ENCODE assay signal across 10 cellular contexts in genomic region chr6:106547961-106548453, GRCh38.
DNase-seq lines count a peak whose midpoint lies in the region; ATAC-seq and TF ChIP-seq lines count a peak whose summit lies in the region.
"Had no signal": no experiment of that assay in that cellular context is flagged by ENCODE, and none has a peak within 500 bp of the region (broad histone marks: within the 10 kb centered on the region; RNA-seq: fewer than 3 reads in every experiment).

No MANE protein-coding gene starts in this region.

- peaks cover 50 to 68% of the 10 kb centered on the region in 2 donors for H3K36me3 Mint-ChIP-seq in CD14-positive monocyte
- H3K36me3 Mint-ChIP-seq in nephron progenitor cell (ENCODE audit: low read depth): no peaks in the 10 kb centered on the region

- TF ChIP-seq CTCF in CD14-positive monocyte (IDR thresholded peaks at IDR 0.05): no peak
- no peak for TF ChIP-seq CTCF in astrocyte of the spinal cord (IDR thresholded peaks at IDR 0.05; ENCODE audit: low read depth, low read length)
- TF ChIP-seq CTCF in nephron progenitor cell (IDR thresholded peaks at IDR 0.05): no peak
- no peak for TF ChIP-seq CTCF in stomach (IDR thresholded peaks at IDR 0.05)

- no peaks in the 10 kb centered on the region for H3K27me3 ChIP-seq in stomach

- H3K27me3 Mint-ChIP-seq in CD14-positive monocyte (ENCODE audit: low read depth in 3 of 3) (no peaks in the 10 kb centered on the region), nephron progenitor cell (ENCODE audit: low read depth, poor library complexity) (no peaks in the 10 kb centered on the region)

- WGBS in stomach, 5 donors: 16 to 30% (median 18%) methylated on average over 5 of the region's 5 CpGs

- intact Hi-C loops in CD14-positive monocyte (cut with micrococcal nuclease): loop anchor here (5.0 kb wide), 1 partner anchor 36 kb away; no protein-coding TSS in a partner anchor
- intact Hi-C loops in stomach (cut with DNase I; ENCODE audit: low total_unique reads): no loop called here

- ATAC-seq in GM18511 (IDR thresholded peaks at IDR 0.05; ENCODE audit: unreplicated experiment): no peak

- H3K4me3 Mint-ChIP-seq in CD14-positive monocyte (no peak overlapping the region), nephron progenitor cell (no peak overlapping the region)

- H3K4me1 Mint-ChIP-seq in CD14-positive monocyte (peaks cover 66% of the 10 kb centered on the region), nephron progenitor cell (peaks cover 15% of the 10 kb centered on the region)

- TF ChIP-seq EP300 in stomach (IDR thresholded peaks at IDR 0.05): no peak

- in situ Hi-C loops in astrocyte of the spinal cord (cut with HindIII; ENCODE audit: low sequenced_read_pairs): no loop called here

- peaks cover 0 to 25% (median 9%) of the 10 kb centered on the region in 4 donors for H3K36me3 ChIP-seq in stomach

- no peaks in the 10 kb centered on the region for H3K9me3 ChIP-seq in stomach

- peak overlapping the region in 2 of 5 donors; percentile 63 to 76 for H3K27ac ChIP-seq in stomach
- H3K27ac ChIP-seq: KMS-11 had no signal

- H3K4me3 ChIP-seq in astrocyte of the spinal cord (ENCODE audit: low read depth, low read length) (no peak overlapping the region), stomach (no peak overlapping the region)

- H3K9me3 Mint-ChIP-seq in CD14-positive monocyte (peaks cover 0 to 3% (median 0%) of the 10 kb centered on the region in 7 donors), nephron progenitor cell (no peaks in the 10 kb centered on the region)

- no peak for TF ChIP-seq POLR2A in stomach (IDR thresholded peaks at IDR 0.05)

- DNase-seq in CD14-positive monocyte (ENCODE audit: low spot score) (no peak), NCI-H524 (lab: John Stamatoyannopoulos, UW) (peak; percentile 68 to 71), astrocyte of the spinal cord (ENCODE audit: low read depth, low spot score) (peak; percentile 74), nephron progenitor cell (no peak), NCI-H2029 (lab: John Stamatoyannopoulos, UW) (no peak), NCI-H446 (lab: John Stamatoyannopoulos, UW) (no peak), stomach (no peak)
- DNase-seq: small intestine had no signal

- peak overlapping the region; percentile 89 to 97 (median 93) for H3K27ac Mint-ChIP-seq in CD14-positive monocyte
- peak overlapping the region; percentile 81 for H3K27ac Mint-ChIP-seq in nephron progenitor cell

- H3K4me1 ChIP-seq in stomach: peaks cover 0 to 28% (median 9%) of the 10 kb centered on the region in 4 donors

Comparison
In these comparisons a context has a peak if more than half of its experiments do, and no peak if none do; other contexts are left out.
1. DNase-seq: peak in NCI-H524 (2 of 2) and astrocyte of the spinal cord (single experiment); none in CD14-positive monocyte (single experiment), nephron progenitor cell (single experiment), NCI-H2029 (single experiment), NCI-H446 (0 of 2) and stomach (single experiment).